In genomic region chr11:121340010-121340580, GRCh38 we compare ENCODE assay signal across 30 cellular contexts. TPM values are rescaled to one million over a fixed set of nuclear protein-coding genes. Genes with fewer than 3 reads are reported as not detected.
A peak's percentile ranks its signal among the peaks of the same experiment; 100 is the strongest.
DNase-seq lines count a peak whose midpoint lies in the region; FAIRE-seq and TF ChIP-seq lines count a peak whose summit lies in the region.
"Had no signal": no experiment of that assay in that cellular context is flagged by ENCODE, and none has a peak within 500 bp of the region (broad histone marks: within the 10 kb centered on the region; RNA-seq: fewer than 3 reads in every experiment).

No MANE protein-coding gene starts in this region.

- TF ChIP-seq POLR2A in GM12892 (IDR thresholded peaks at IDR 0.05; ENCODE audit: low read depth, low read length) = no peak

- H3K27me3 ChIP-seq in OCI-LY3 (ENCODE audit: low read depth, low read length) = 0 out of 2 replicates have a peak, but pooled peaks cover 4% of the 10 kb centered on the region
- H3K27me3 ChIP-seq: ascending aorta, BLaER1 had no signal

- no peaks in the 10 kb centered on the region for H3K79me2 ChIP-seq in OCI-LY3 (ENCODE audit: low read length)

- peak overlapping the region; percentile 36 for H3K4me3 ChIP-seq in OCI-LY3 (ENCODE audit: low read length)
- H3K4me3 ChIP-seq: ascending aorta, BLaER1, K562 had no signal

- peak; percentile 24 for DNase-seq in CD1c-positive myeloid dendritic cell (ENCODE audit: extremely low spot score)
- no peak for DNase-seq in GM12892 (ENCODE audit: insufficient read length)
- DNase-seq in germinal center (ENCODE audit: low spot score) = peak; percentile 36
- no peak for DNase-seq in NCI-H748 treated with DMSO at 0.1 percent for 48 hours (lab: John Stamatoyannopoulos, UW)
- no peak for DNase-seq in ureter (ENCODE audit: low spot score)
- DNase-seq in NCI-H187 treated with DMSO at 0.1 percent for 48 hours (lab: John Stamatoyannopoulos, UW) = no peak
- DNase-seq: activated CD8-positive, alpha-beta T cell treated with anti-CD3 and anti-CD28 coated beads, Interleukin-2, amount 10 ng/mL, durations not matched to agents 7 days and 5 days; activated effector memory CD4-positive, alpha-beta T cell treated with Interleukin-2 at 50 U/mL for 16 hours; activated naive CD8-positive, alpha-beta T cell treated with anti-CD3 and anti-CD28 coated beads, Interleukin-2, amount 10 ng/mL, durations not matched to agents 7 days and 5 days; activated T-cell treated with anti-CD3 and anti-CD28 coated beads for 4 hours; COR-L47; effector CD8-positive, alpha-beta T cell; hippocampal formation; immature natural killer cell; left colon; NCI-H1105 treated with DMSO at 0.1 percent for 48 hours; NCI-H1930; NCI-H2171 treated with DMSO at 0.1 percent for 48 hours; NCI-H526; RPMI8226; stimulated activated CD4-positive, alpha-beta T cell treated with anti-CD3 and anti-CD28 coated beads, Interleukin-4, amount 100 ng/mL, for 24 hours; substantia nigra had no signal

- no peaks in the 10 kb centered on the region for H4K20me1 ChIP-seq in OCI-LY3 (ENCODE audit: insufficient read depth, low read length)
- H4K20me1 ChIP-seq: BLaER1 had no signal

- no peak for TF ChIP-seq CTCF in OCI-LY3 (IDR thresholded peaks at IDR 0.05; ENCODE audit: low read depth, low read length)

- peak overlapping the region; percentile 72 for H3K4me2 ChIP-seq in OCI-LY3 (ENCODE audit: low read length)
- H3K4me2 ChIP-seq: BLaER1 had no signal

- H3K27ac ChIP-seq in OCI-LY3 (ENCODE audit: low read length) = peak overlapping the region; percentile 84
- H3K27ac ChIP-seq: ascending aorta, BLaER1 had no signal

- no peaks in the 10 kb centered on the region for H3K36me3 ChIP-seq in OCI-LY3 (replicated peaks; ENCODE audit: low read depth, low read length)
- H3K36me3 ChIP-seq: ascending aorta, BLaER1 had no signal

- no peak overlapping the region for H2AFZ ChIP-seq in OCI-LY3 (ENCODE audit: low read depth, low read length)

- peak; percentile 67 for FAIRE-seq in GM12892 (lab: Jason Lieb, UNC)
- FAIRE-seq: colon, G401.6, H54, K562, TTC549 had no signal

- peak overlapping the region; percentile 31; the same call in 1 of the 2 replicates for H3K9ac ChIP-seq in OCI-LY3 (ENCODE audit: low read length)
- H3K9ac ChIP-seq: BLaER1 had no signal

- peaks cover 78% of the 10 kb centered on the region for H3K4me1 ChIP-seq in OCI-LY3 (ENCODE audit: low read length)
- H3K4me1 ChIP-seq: ascending aorta had no signal

- H3K9me3 ChIP-seq in OCI-LY3 (ENCODE audit: insufficient read depth, low read length) = no peaks in the 10 kb centered on the region
- H3K9me3 ChIP-seq: ascending aorta, BLaER1 had no signal

RNA-seq across cellular contexts. Expression of gene SC5D, which starts 47.5 kb away (rescaled TPM):
- 36.8 TPM for polyA plus RNA-seq in GM12892 (2012; ENCODE audit: missing spikeins)
- 68.2 TPM for total RNA-seq in ureter

Comparison
In these comparisons a context has a peak if more than half of its experiments do, and no peak if none do; other contexts are left out.
1. DNase-seq: peak in CD1c-positive myeloid dendritic cell (single experiment) and germinal center (single experiment); none in GM12892 (single experiment), NCI-H748 treated with DMSO at 0.1 percent for 48 hours (single experiment), ureter (single experiment) and NCI-H187 treated with DMSO at 0.1 percent for 48 hours (single experiment).